In the genomic region with DNA sequence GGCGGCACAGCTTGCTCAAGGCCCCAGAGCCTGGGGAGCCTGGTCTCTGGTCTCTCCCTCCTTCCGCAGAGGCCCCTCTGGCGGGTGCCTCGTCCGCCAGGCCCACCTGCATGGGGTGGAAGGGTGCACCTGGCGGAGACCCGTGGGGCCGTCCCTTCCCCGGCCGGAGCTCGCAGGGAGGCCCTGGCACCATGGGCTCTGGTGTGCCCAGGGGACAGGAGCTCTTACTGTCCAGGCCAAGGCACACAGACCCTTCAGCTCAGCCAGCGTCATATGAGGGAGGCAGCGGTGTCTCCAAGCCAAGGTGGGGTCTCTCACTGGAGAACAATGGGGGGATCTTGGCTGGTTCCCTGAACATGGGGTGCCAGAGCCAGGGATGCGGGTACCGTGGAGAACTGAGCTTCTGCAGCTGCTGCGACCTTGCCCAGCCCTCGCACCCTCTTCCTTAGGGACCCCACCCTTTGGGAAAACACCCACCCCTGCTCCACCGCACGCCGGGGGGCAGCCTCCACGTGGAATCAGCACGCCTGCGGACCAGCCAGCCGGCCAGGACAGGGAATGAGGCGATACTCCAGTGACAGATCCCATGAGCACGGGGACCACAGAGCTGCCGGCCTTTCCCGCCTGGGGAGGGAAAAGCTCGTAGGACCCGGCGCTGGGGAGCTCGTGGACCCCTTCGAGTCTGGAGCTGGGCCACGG, we compare ENCODE assay signal across 23 cellular contexts. TPM values are rescaled to one million over a fixed set of nuclear protein-coding genes. Genes with fewer than 3 reads are reported as not detected.
A peak's percentile ranks its signal among the peaks of the same experiment; 100 is the strongest.
DNase-seq lines count a peak whose midpoint lies in the region; ATAC-seq and TF ChIP-seq lines count a peak whose summit lies in the region.
"Had no signal": no experiment of that assay in that cellular context is flagged by ENCODE, and none has a peak within 500 bp of the region (broad histone marks: within the 10 kb centered on the region; RNA-seq: fewer than 3 reads in every experiment).

No MANE protein-coding gene starts in this region.

- H3K4me3 ChIP-seq in RWPE2 (ENCODE audit: severe bottlenecking): no peak overlapping the region
- H3K4me3 ChIP-seq in lower lobe of right lung: no peak overlapping the region
- no peak overlapping the region for H3K4me3 ChIP-seq in aorta (ENCODE audit: low read length in 2 of 2)

- H3K36me3 ChIP-seq in RWPE2 (ENCODE audit: low read depth): no peaks in the 10 kb centered on the region
- H3K36me3 ChIP-seq in lower lobe of right lung: no peaks in the 10 kb centered on the region
- no peaks in the 10 kb centered on the region for H3K36me3 ChIP-seq in aorta (ENCODE audit: control insufficient read depth in 1 of 2, insufficient read depth in 2 of 2, low read length in 1 of 2)
- H3K36me3 ChIP-seq: BE2C had no signal

- ATAC-seq in RWPE2 (ENCODE audit: low read depth) (no peak), lower lobe of right lung (no peak), aorta (ENCODE audit: low FRiP score) (no peak), HG02938 (IDR thresholded peaks at IDR 0.05; ENCODE audit: unreplicated experiment) (no peak), GM21576 (IDR thresholded peaks at IDR 0.05; ENCODE audit: unreplicated experiment) (no peak)

- H3K4me1 ChIP-seq in RWPE2 (ENCODE audit: insufficient read depth, poor library complexity, severe bottlenecking): no peaks in the 10 kb centered on the region
- H3K4me1 ChIP-seq in lower lobe of right lung: no peaks in the 10 kb centered on the region
- no peaks in the 10 kb centered on the region for H3K4me1 ChIP-seq in aorta (ENCODE audit: control insufficient read depth in 1 of 2, insufficient read depth in 2 of 2, low read length in 2 of 2)
- H3K4me1 ChIP-seq: BE2C had no signal

- intact Hi-C loops in lower lobe of right lung (cut with DNase I) (no loop called here), aorta (cut with DNase I) (no loop called here)

- peak; percentile 4 for DNase-seq in activated naive CD4-positive, alpha-beta T cell treated with anti-CD3 and anti-CD28 coated beads, Interleukin-2, amount 50 U/mL, for 16 hours
- no peak for DNase-seq in activated naive CD4-positive, alpha-beta T cell (lab: John Stamatoyannopoulos, UW)
- DNase-seq in RWPE2 (ENCODE audit: low spot score) (peak; percentile 61), lower lobe of right lung (peak; percentile 40), aorta (peak; percentile 28 to 69)
- DNase-seq: 8988T; ACHN; BE2C; CD4-positive, CD25-positive, alpha-beta regulatory T cell; DMS153; DND-41; H7; NCI-H1048; NCI-H1417; NCI-H1694; NCI-H2029 treated with DMSO at 0.1 percent for 48 hours; NCI-H526 treated with DMSO at 0.1 percent for 48 hours; SHP77 treated with DMSO at 0.1 percent for 48 hours had no signal

- H3K9me3 ChIP-seq in RWPE2 (ENCODE audit: severe bottlenecking) (no peaks in the 10 kb centered on the region), lower lobe of right lung (no peaks in the 10 kb centered on the region), aorta (ENCODE audit: control insufficient read depth, low read length) (no peaks in the 10 kb centered on the region)

- H3K27ac ChIP-seq in RWPE2 (ENCODE audit: poor library complexity, severe bottlenecking) (no peak overlapping the region), lower lobe of right lung (no peak overlapping the region), aorta (ENCODE audit: low read depth in 1 of 2, low read length in 2 of 2) (no peak overlapping the region)
- H3K27ac ChIP-seq: HL-60, KMS-11 had no signal

- H3K27me3 ChIP-seq in RWPE2 (ENCODE audit: insufficient read depth, poor library complexity, severe bottlenecking) (peaks cover 31% of the 10 kb centered on the region), lower lobe of right lung (ENCODE audit: low read depth) (peaks cover 36% of the 10 kb centered on the region), aorta (ENCODE audit: control insufficient read depth in 1 of 2, insufficient read depth in 2 of 2, low read length in 1 of 2) (no peaks in the 10 kb centered on the region)

- TF ChIP-seq CTCF in RWPE2 (IDR thresholded peaks at IDR 0.05; ENCODE audit: poor library complexity, severe bottlenecking) (no peak), lower lobe of right lung (IDR thresholded peaks at IDR 0.05) (no peak)

- WGBS in aorta, 2 donors: 87 to 89% methylated on average over 34 of the region's 34 CpGs

RNA-seq across cellular contexts. Expression of a gene that starts 25.7 kb away (rescaled TPM):
- total RNA-seq in lower lobe of right lung (not detected), aorta (under 1 TPM; 0.62 to 0.84 TPM)
- polyA plus RNA-seq in aorta: not detected
- total RNA-seq: NCI-H460 had no signal

Comparison
In these comparisons a context has a peak if more than half of its experiments do, and no peak if none do; other contexts are left out.
1. DNase-seq: peak in activated naive CD4-positive, alpha-beta T cell treated with anti-CD3 and anti-CD28 coated beads, Interleukin-2, amount 50 U/mL, for 16 hours (single experiment), RWPE2 (single experiment), lower lobe of right lung (single experiment) and aorta (2 of 2); none in activated naive CD4-positive, alpha-beta T cell (0 of 4).